Comparison of ENCODE assay signal across 8 cellular contexts in the genomic region with DNA sequence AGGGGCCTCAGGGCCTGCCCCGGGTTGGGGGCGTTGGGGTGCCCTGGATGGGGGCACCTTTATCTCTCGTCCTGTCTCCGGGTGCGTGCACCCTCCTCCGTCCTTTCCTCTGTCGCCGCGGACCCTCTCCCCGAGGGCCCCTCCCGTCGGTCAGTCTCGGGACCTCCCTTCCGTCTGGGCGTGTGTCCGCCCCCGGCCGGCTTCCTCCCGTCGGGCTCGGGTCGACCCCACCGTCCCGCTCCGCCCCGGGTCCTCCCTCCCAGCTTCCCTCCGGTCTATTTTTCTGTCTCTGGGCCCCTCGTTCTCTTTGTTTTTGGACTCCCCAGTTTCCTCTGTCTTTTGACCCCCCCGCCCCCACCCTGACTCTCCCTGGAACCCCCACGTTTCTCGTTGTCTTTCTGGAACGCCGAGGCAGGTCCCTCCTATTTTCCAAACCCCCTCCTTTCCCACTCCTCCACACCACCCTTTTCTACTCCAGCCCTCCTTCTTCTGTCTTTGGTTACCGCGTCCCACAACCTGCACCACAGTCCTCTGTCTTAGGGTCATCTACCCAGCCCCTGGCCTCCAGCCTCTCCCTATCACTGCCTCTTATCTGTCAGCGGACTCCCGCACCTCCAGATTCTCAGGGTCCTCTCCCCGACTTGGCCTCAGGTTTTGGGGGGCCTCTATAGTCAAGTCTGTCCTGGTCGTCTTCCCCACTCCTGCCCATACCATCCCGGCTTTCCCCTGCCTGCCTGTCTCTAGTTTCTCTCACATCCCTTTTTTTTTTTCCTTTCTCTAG. TPM values are rescaled to one million over a fixed set of nuclear protein-coding genes. Genes with fewer than 3 reads are reported as not detected.
DNase-seq lines count a peak whose midpoint lies in the region; ATAC-seq and TF ChIP-seq lines count a peak whose summit lies in the region.

No MANE protein-coding gene starts in this region.

- POLR2A ChIA-PET in RWPE1 (lab: Yijun Ruan, JAX; ENCODE audit: low non-redundant PET): no interaction called here

- intact Hi-C loops in mucosa of descending colon (cut with DNase I, micrococcal nuclease): no loop called here
- intact Hi-C loops in uterus (cut with DNase I; ENCODE audit: low total_unique reads): no loop called here

- H3K9me3 ChIP-seq in mucosa of descending colon (no peaks in the 10 kb centered on the region), uterus (no peaks in the 10 kb centered on the region)

- no peaks in the 10 kb centered on the region for H3K27me3 ChIP-seq in uterus

- peaks cover 64% of the 10 kb centered on the region for H3K4me1 Mint-ChIP-seq in activated CD8-positive, alpha-beta memory T cell treated with anti-CD3 and anti-CD28 coated beads, Interleukin-2, amount 10 ng/mL, durations not matched to agents 7 days and 5 days

- H3K4me1 ChIP-seq in mucosa of descending colon (ENCODE audit: low read depth) (peaks cover 46% of the 10 kb centered on the region), uterus (peaks cover 5 to 38% of the 10 kb centered on the region in 2 donors)

- H3K27ac Mint-ChIP-seq in activated CD8-positive, alpha-beta memory T cell treated with anti-CD3 and anti-CD28 coated beads, Interleukin-2, amount 10 ng/mL, durations not matched to agents 7 days and 5 days: peak overlapping the region; percentile 87

- H3K36me3 ChIP-seq in mucosa of descending colon (ENCODE audit: low read depth) (no peaks in the 10 kb centered on the region), uterus (no peaks in the 10 kb centered on the region)

- TF ChIP-seq POLR2A in uterus (IDR thresholded peaks at IDR 0.05): peak in 1 of 2 donors; percentile 6

- peak overlapping the region; percentile 95 for H3K4me3 Mint-ChIP-seq in activated CD8-positive, alpha-beta memory T cell treated with anti-CD3 and anti-CD28 coated beads, Interleukin-2, amount 10 ng/mL, durations not matched to agents 7 days and 5 days

- H3K9me3 Mint-ChIP-seq in activated CD8-positive, alpha-beta memory T cell treated with anti-CD3 and anti-CD28 coated beads, Interleukin-2, amount 10 ng/mL, durations not matched to agents 7 days and 5 days (ENCODE audit: low read depth): no peaks in the 10 kb centered on the region

- no peaks in the 10 kb centered on the region for H3K27me3 Mint-ChIP-seq in activated CD8-positive, alpha-beta memory T cell treated with anti-CD3 and anti-CD28 coated beads, Interleukin-2, amount 10 ng/mL, durations not matched to agents 7 days and 5 days

- CTCF ChIA-PET in activated CD8-positive, alpha-beta memory T cell treated with anti-CD3 and anti-CD28 coated beads, Interleukin-2, amount 10 ng/mL, durations not matched to agents 7 days and 5 days (lab: Charles Lee): interaction anchor here (0.6 to 2.8 kb wide), 3 partner anchors 21 to 83 kb away, joined by 3 to 8 read pairs (median 8); partner anchors contain the start of genes COQ8B, ITPKC and RAB4B
- CTCF ChIA-PET in RWPE1 (lab: Yijun Ruan, JAX): no interaction called here

- peak; percentile 63 for DNase-seq in activated CD8-positive, alpha-beta memory T cell treated with anti-CD3 and anti-CD28 coated beads, Interleukin-2, amount 10 ng/mL, durations not matched to agents 7 days and 5 days
- DNase-seq in activated CD8-positive, alpha-beta memory T cell treated with anti-CD3 and anti-CD28 coated beads for 24 hours: no peak
- DNase-seq in RWPE1 (ENCODE audit: low spot score) (no peak), mucosa of descending colon (peak; percentile 27 to 82 (median 73)), uterus (peak in 1 of 2 donors; percentile 64), occipital lobe (lab: John Stamatoyannopoulos, UW) (no peak), DMS79 treated with DMSO at 0.1 percent for 48 hours (lab: John Stamatoyannopoulos, UW) (no peak)
- peak; percentile 22 for DNase-seq in effector CD4-positive, alpha-beta T cell

- H3K4me3 ChIP-seq in mucosa of descending colon (peak overlapping the region; percentile 84), uterus (peak overlapping the region; percentile 82 to 95)

- ATAC-seq in activated CD8-positive, alpha-beta memory T cell treated with anti-CD3 and anti-CD28 coated beads, Interleukin-2, amount 10 ng/mL, durations not matched to agents 7 days and 5 days: no peak
- ATAC-seq in mucosa of descending colon: no peak

- TF ChIP-seq CTCF in RWPE1 (conservative IDR thresholded peaks at IDR 0.05; ENCODE audit: low read depth) (no peak), mucosa of descending colon (IDR thresholded peaks at IDR 0.05) (no peak), uterus (IDR thresholded peaks at IDR 0.05) (no peak)

- H3K27ac ChIP-seq in RWPE1: peak overlapping the region; percentile 88
- peak overlapping the region; percentile 94 to 97 for H3K27ac ChIP-seq in uterus

- H3K36me3 Mint-ChIP-seq in activated CD8-positive, alpha-beta memory T cell treated with anti-CD3 and anti-CD28 coated beads, Interleukin-2, amount 10 ng/mL, durations not matched to agents 7 days and 5 days: peaks cover 34% of the 10 kb centered on the region

RNA-seq across cellular contexts. Expression of gene EGLN2, which starts 0.8 kb away (rescaled TPM):
- total RNA-seq in activated CD8-positive, alpha-beta memory T cell treated with anti-CD3 and anti-CD28 coated beads, Interleukin-2, amount 10 ng/mL, durations not matched to agents 7 days and 5 days: 100 to 1,000 TPM; 101 to 105 TPM
- total RNA-seq in mucosa of descending colon (100 to 1,000 TPM in 1 of 3 donors, 10 to 100 TPM in 2; 84.5 to 126 (median 93.2) TPM), uterus (100 to 1,000 TPM in 1 of 4 donors, 10 to 100 TPM in 3; 33.2 to 164 (median 78.1) TPM), occipital lobe (46.9 TPM)

RNA-seq across cellular contexts. Expression of gene RAB4B, which starts 21.7 kb away (rescaled TPM):
- total RNA-seq in activated CD8-positive, alpha-beta memory T cell treated with anti-CD3 and anti-CD28 coated beads, Interleukin-2, amount 10 ng/mL, durations not matched to agents 7 days and 5 days: 10 to 100 TPM; 36.2 to 56.7 TPM
- total RNA-seq in mucosa of descending colon: 10 to 100 TPM; 46.9 to 68.1 (median 61.0) TPM
- total RNA-seq in uterus: 10 to 100 TPM in 3 of 4 donors, 1 to 10 TPM in 1; 7.4 to 26.3 (median 18.1) TPM
- total RNA-seq in occipital lobe: 8.6 TPM

RNA-seq across cellular contexts. Expression of gene MIA, which starts 24.4 kb away (rescaled TPM):
- not detected for total RNA-seq in activated CD8-positive, alpha-beta memory T cell treated with anti-CD3 and anti-CD28 coated beads, Interleukin-2, amount 10 ng/mL, durations not matched to agents 7 days and 5 days
- total RNA-seq in mucosa of descending colon (1 to 10 TPM; 1.4 to 8.6 (median 2.5) TPM), uterus (1 to 10 TPM in 1 of 4 donors, not detected in 3; 2.8 TPM), occipital lobe (not detected)

RNA-seq across cellular contexts. Expression of gene SNRPA, which starts 48.7 kb away (rescaled TPM):
- total RNA-seq in activated CD8-positive, alpha-beta memory T cell treated with anti-CD3 and anti-CD28 coated beads, Interleukin-2, amount 10 ng/mL, durations not matched to agents 7 days and 5 days: 100 to 1,000 TPM; 176 to 193 TPM
- total RNA-seq in mucosa of descending colon (10 to 100 TPM; 54.0 to 81.7 (median 59.9) TPM), uterus (10 to 100 TPM; 12.8 to 70.2 (median 19.0) TPM), occipital lobe (17.0 TPM)

RNA-seq across cellular contexts. Expression of gene ACTMAP, which starts 49.5 kb away (rescaled TPM):
- 10 to 100 TPM; 13.7 to 18.2 TPM for total RNA-seq in activated CD8-positive, alpha-beta memory T cell treated with anti-CD3 and anti-CD28 coated beads, Interleukin-2, amount 10 ng/mL, durations not matched to agents 7 days and 5 days
- total RNA-seq in mucosa of descending colon: 10 to 100 TPM; 10.9 to 16.7 (median 13.8) TPM
- total RNA-seq in uterus: 1 to 10 TPM in 1 of 4 donors, under 1 TPM in 1, not detected in 2; 0.48 to 6.1 TPM
- total RNA-seq in occipital lobe: 0.31 TPM

Comparison
In these comparisons a context has a peak if more than half of its experiments do, and no peak if none do; other contexts are left out.
1. DNase-seq: peak in activated CD8-positive, alpha-beta memory T cell treated with anti-CD3 and anti-CD28 coated beads, Interleukin-2, amount 10 ng/mL, durations not matched to agents 7 days and 5 days (single experiment), effector CD4-positive, alpha-beta T cell (single experiment) and mucosa of descending colon (3 of 3); none in activated CD8-positive, alpha-beta memory T cell treated with anti-CD3 and anti-CD28 coated beads for 24 hours (single experiment), RWPE1 (single experiment), occipital lobe (single experiment) and DMS79 treated with DMSO at 0.1 percent for 48 hours (single experiment).